In the genomic region with DNA sequence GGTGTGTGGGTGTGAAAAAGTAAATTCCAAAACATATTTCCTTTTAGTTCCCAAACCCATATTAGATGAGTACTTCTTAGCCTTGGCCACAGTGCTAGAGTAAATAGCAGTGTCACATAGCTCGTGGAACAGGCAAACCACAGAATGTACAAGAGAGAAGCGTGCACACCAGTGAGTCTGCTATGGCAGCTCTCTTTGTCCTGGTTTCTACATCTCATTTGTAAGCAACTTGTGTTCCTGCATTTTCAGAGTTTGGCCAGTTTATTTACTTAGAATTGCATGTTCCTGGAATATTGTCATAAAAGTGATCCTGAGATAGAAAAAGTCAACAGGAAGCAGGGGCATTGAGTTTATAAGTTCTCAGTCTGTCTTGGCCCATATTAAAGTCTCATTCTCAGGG, we compare ENCODE assay signal across 12 cellular contexts.
DNase-seq lines count a peak whose midpoint lies in the region; ATAC-seq, FAIRE-seq and TF ChIP-seq lines count a peak whose summit lies in the region.
"Had no signal": no experiment of that assay in that cellular context is flagged by ENCODE, and none has a peak within 500 bp of the region (broad histone marks: within the 10 kb centered on the region; RNA-seq: fewer than 3 reads in every experiment).

No MANE protein-coding gene starts in this region.

- peak overlapping the region; percentile 87 to 91 (median 88) for H3K27ac ChIP-seq in esophagus muscularis mucosa (replicated peaks in 1 of 4)
- H3K27ac ChIP-seq in rectal smooth muscle tissue (ENCODE audit: low read depth, low read length), result peak overlapping the region; percentile 91
- H3K27ac ChIP-seq: SJCRH30 had no signal

- WGBS in esophagus muscularis mucosa, result 69% methylated on average over 2 of the region's 2 CpGs

- intact Hi-C loops in esophagus muscularis mucosa (cut with DNase I), result no loop called here
- intact Hi-C loops in posterior cingulate gyrus (cut with DNase I), result no loop called here

- no peak for TF ChIP-seq CTCF in esophagus muscularis mucosa (IDR thresholded peaks at IDR 0.05)
- no peak for TF ChIP-seq CTCF in GM20000 (IDR thresholded peaks at IDR 0.05; ENCODE audit: extremely low read depth, missing control alignments)

- H3K4me1 ChIP-seq in esophagus muscularis mucosa, result peaks cover 93 to 99% (median 96%) of the 10 kb centered on the region in 4 donors
- peaks cover 56% of the 10 kb centered on the region for H3K4me1 ChIP-seq in rectal smooth muscle tissue (ENCODE audit: control insufficient read depth, insufficient read depth, low read length)

- no peak overlapping the region for H3K4me3 ChIP-seq in esophagus muscularis mucosa
- no peak overlapping the region for H3K4me3 ChIP-seq in rectal smooth muscle tissue (ENCODE audit: low read length)
- H3K4me3 ChIP-seq: SJCRH30 had no signal

- no peak overlapping the region for H3K9ac ChIP-seq in rectal smooth muscle tissue (ENCODE audit: low read length)

- TF ChIP-seq EP300 in esophagus muscularis mucosa (IDR thresholded peaks at IDR 0.05), result no peak

- ATAC-seq in GM18498 (IDR thresholded peaks at IDR 0.05; ENCODE audit: unreplicated experiment), result no peak

- H3K27me3 ChIP-seq in esophagus muscularis mucosa (no peaks in the 10 kb centered on the region), rectal smooth muscle tissue (ENCODE audit: control insufficient read depth, insufficient read depth, low read length) (no peaks in the 10 kb centered on the region)
- H3K27me3 ChIP-seq: SJCRH30 had no signal

- FAIRE-seq in H54 (lab: Jason Lieb, UNC), result no peak

- DNase-seq in COLO668 (lab: John Stamatoyannopoulos, UW; ENCODE audit: unreplicated experiment) (peak; percentile 44), MV-4-11 (lab: John Stamatoyannopoulos, UW) (peak; percentile 2), esophagus muscularis mucosa (ENCODE audit: extremely low spot score) (no peak), GM20000 (ENCODE audit: low spot score) (no peak), H54 (ENCODE audit: insufficient read length, low spot score) (no peak), posterior cingulate gyrus (no peak)
- DNase-seq: activated CD8-positive, alpha-beta memory T cell treated with anti-CD3 and anti-CD28 coated beads, Interleukin-2, amount 50 U/mL, for 4 hours; islet precursor cell; NCI-H1105; SJCRH30 had no signal

- H3K36me3 ChIP-seq in esophagus muscularis mucosa (no peaks in the 10 kb centered on the region), rectal smooth muscle tissue (ENCODE audit: control insufficient read depth, insufficient read depth, low read length) (no peaks in the 10 kb centered on the region)
- H3K36me3 ChIP-seq: SJCRH30 had no signal

- no peaks in the 10 kb centered on the region for H3K9me3 ChIP-seq in esophagus muscularis mucosa
- H3K9me3 ChIP-seq: SJCRH30 had no signal

- TF ChIP-seq POLR2A in esophagus muscularis mucosa (IDR thresholded peaks at IDR 0.05; ENCODE audit: low read depth), result no peak
- TF ChIP-seq POLR2A in H54 (IDR thresholded peaks at IDR 0.05; ENCODE audit: low read depth, low read length), result no peak

Comparison
In these comparisons a context has a peak if more than half of its experiments do, and no peak if none do; other contexts are left out.
1. DNase-seq: peak in COLO668 (single experiment) and MV-4-11 (single experiment); none in esophagus muscularis mucosa (single experiment), GM20000 (single experiment), H54 (single experiment) and posterior cingulate gyrus (0 of 10).